9 cellular contexts compared by ENCODE assay signal in genomic region chr6:62903263-62903662, GRCh38.
"Had no signal": no experiment of that assay in that cellular context is flagged by ENCODE, and none has a peak within 500 bp of the region (broad histone marks: within the 10 kb centered on the region; RNA-seq: fewer than 3 reads in every experiment).

No MANE protein-coding gene starts in this region.

- H3K4me2 ChIP-seq: KMS-11 had no signal

- H3K27ac ChIP-seq: GM23248, KMS-11 had no signal

- H2AFZ ChIP-seq: GM23248 had no signal

- DNase-seq: GM23248, GOT3, H9, HCEC 1CT, Karpas-422, KBM-7 had no signal

- H3K9ac ChIP-seq: GM23248, KMS-11 had no signal

- FAIRE-seq: H54, HTR-8/SVneo had no signal

- H3K4me3 ChIP-seq: GM23248 had no signal
